ENCODE assay signal across 9 cellular contexts in the genomic region with DNA sequence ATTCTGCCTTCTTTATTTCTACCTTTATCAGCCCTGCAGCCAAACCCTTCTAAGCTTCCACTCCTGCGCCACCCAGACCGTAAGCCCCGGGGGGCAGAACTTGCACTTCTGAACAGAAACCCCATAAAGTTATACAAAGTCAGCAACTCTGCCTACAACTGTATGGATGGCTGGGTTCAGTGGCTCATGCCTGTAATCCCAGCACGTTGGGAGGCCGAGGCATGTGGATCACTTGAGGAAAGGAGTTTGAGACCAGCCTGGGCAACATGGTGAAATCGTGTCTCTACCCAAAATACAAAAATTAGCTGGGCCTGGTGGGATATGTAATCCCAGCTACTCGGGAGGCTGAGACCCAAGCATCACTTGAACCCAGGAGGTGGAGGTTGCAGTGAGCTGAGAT. TPM values are rescaled to one million over a fixed set of nuclear protein-coding genes. Genes with fewer than 3 reads are reported as not detected.
DNase-seq lines count a peak whose midpoint lies in the region; TF ChIP-seq lines count a peak whose summit lies in the region.
"Had no signal": no experiment of that assay in that cellular context is flagged by ENCODE, and none has a peak within 500 bp of the region (broad histone marks: within the 10 kb centered on the region; RNA-seq: fewer than 3 reads in every experiment).

No MANE protein-coding gene starts in this region.

- H4K20me1 ChIP-seq in BLaER1 = peaks cover 99% of the 10 kb centered on the region
- peaks cover 21% of the 10 kb centered on the region for H4K20me1 ChIP-seq in KMS-11 (ENCODE audit: insufficient read depth)

- H3K27ac Mint-ChIP-seq in dendritic cell treated with granulocyte-macrophage colony-stimulating factor and Interleukin-4, amounts not matched to agents 40 ng/mL and 50 ng/mL, for 4 days = peak overlapping the region; percentile 77
- H3K27ac Mint-ChIP-seq in osteocyte (ENCODE audit: unreplicated experiment) = peak overlapping the region; percentile 86

- no peaks in the 10 kb centered on the region for H3K9me3 Mint-ChIP-seq in dendritic cell treated with granulocyte-macrophage colony-stimulating factor and Interleukin-4, amounts not matched to agents 40 ng/mL and 50 ng/mL, for 4 days
- no peaks in the 10 kb centered on the region for H3K9me3 Mint-ChIP-seq in osteocyte (ENCODE audit: unreplicated experiment)

- peaks cover 82% of the 10 kb centered on the region for H3K4me1 Mint-ChIP-seq in dendritic cell treated with granulocyte-macrophage colony-stimulating factor and Interleukin-4, amounts not matched to agents 40 ng/mL and 50 ng/mL, for 4 days (ENCODE audit: low read depth)
- H3K4me1 Mint-ChIP-seq in osteocyte (ENCODE audit: unreplicated experiment) = peaks cover 20% of the 10 kb centered on the region

- H3K79me2 ChIP-seq in KMS-11 (ENCODE audit: insufficient read depth, low read depth) = peaks cover 89% of the 10 kb centered on the region

- H3K4me3 ChIP-seq in BLaER1 (no peak overlapping the region), KMS-11 (IDR thresholded peaks at IDR 0.05; ENCODE audit: insufficient read depth, low read depth, low read length) (no peak overlapping the region)
- H3K4me3 ChIP-seq: suprapubic skin had no signal

- H3K27me3 ChIP-seq in BLaER1 (no peaks in the 10 kb centered on the region), KMS-11 (ENCODE audit: insufficient read depth, low read depth) (no peaks in the 10 kb centered on the region)
- H3K27me3 ChIP-seq: suprapubic skin had no signal

- POLR2A ChIA-PET in GM10248 (lab: Yijun Ruan, JAX) = interaction anchor here (1.2 kb wide), 1 partner anchor 9 kb away, joined by 3 read pairs; no protein-coding TSS in a partner anchor

- H3K36me3 Mint-ChIP-seq in dendritic cell treated with granulocyte-macrophage colony-stimulating factor and Interleukin-4, amounts not matched to agents 40 ng/mL and 50 ng/mL, for 4 days (ENCODE audit: low read depth) = peaks cover 61% of the 10 kb centered on the region
- H3K36me3 Mint-ChIP-seq in osteocyte (ENCODE audit: unreplicated experiment) = peaks cover 2% of the 10 kb centered on the region

- H3K27ac ChIP-seq in BLaER1 (peak overlapping the region; percentile 61), KMS-11 (no peak overlapping the region)

- no peaks in the 10 kb centered on the region for H3K9me3 ChIP-seq in BLaER1
- H3K9me3 ChIP-seq: suprapubic skin had no signal

- no peak for DNase-seq in osteocyte (ENCODE audit: extremely low spot score, unreplicated experiment)
- DNase-seq in stimulated activated naive CD4-positive, alpha-beta T cell (lab: John Stamatoyannopoulos, UW) = no peak
- no peak for DNase-seq in GM10248 (ENCODE audit: extremely low spot score)
- DNase-seq in head of caudate nucleus = no peak
- no peak for DNase-seq in activated effector memory CD4-positive, alpha-beta T cell treated with anti-CD3 and anti-CD28 coated beads, Interleukin-2, amount 50 U/mL, for 16 hours

- H3K4me1 ChIP-seq in BLaER1 = peaks cover 98% of the 10 kb centered on the region
- H3K4me1 ChIP-seq in KMS-11 (ENCODE audit: low read depth, poor library complexity, severe bottlenecking) = peaks cover 34% of the 10 kb centered on the region

- H3K4me3 Mint-ChIP-seq in dendritic cell treated with granulocyte-macrophage colony-stimulating factor and Interleukin-4, amounts not matched to agents 40 ng/mL and 50 ng/mL, for 4 days = no peak overlapping the region
- H3K4me3 Mint-ChIP-seq in osteocyte (ENCODE audit: unreplicated experiment) = no peak overlapping the region

- peak overlapping the region; percentile 84 for H3K4me2 ChIP-seq in BLaER1
- H3K4me2 ChIP-seq in KMS-11 = peak overlapping the region; percentile 4; the same call in 1 of the 2 replicates

- H2AFZ ChIP-seq in KMS-11 (ENCODE audit: low read depth) = no peak overlapping the region

- H3K9ac ChIP-seq in BLaER1 (peak overlapping the region; percentile 45; the same call in 1 of the 2 replicates), KMS-11 (no peak overlapping the region)

- intact Hi-C loops in dendritic cell treated with granulocyte-macrophage colony-stimulating factor and Interleukin-4, amounts not matched to agents 40 ng/mL and 50 ng/mL, for 4 days (cut with micrococcal nuclease) = no loop called here
- intact Hi-C loops in head of caudate nucleus (cut with DNase I) = no loop called here

- H3K36me3 ChIP-seq in BLaER1 (peaks cover 57% of the 10 kb centered on the region), KMS-11 (ENCODE audit: insufficient read depth) (no peaks in the 10 kb centered on the region)
- H3K36me3 ChIP-seq: suprapubic skin had no signal

- no peaks in the 10 kb centered on the region for H3K27me3 Mint-ChIP-seq in dendritic cell treated with granulocyte-macrophage colony-stimulating factor and Interleukin-4, amounts not matched to agents 40 ng/mL and 50 ng/mL, for 4 days
- no peaks in the 10 kb centered on the region for H3K27me3 Mint-ChIP-seq in osteocyte (ENCODE audit: unreplicated experiment)

- CTCF ChIA-PET in GM10248 (lab: Yijun Ruan, JAX) = interaction anchor here (0.7 to 7.7 kb wide), 23 partner anchors 10 to 178 kb away, joined by 3 to 88 read pairs (median 8); a partner anchor contains a TSS

- TF ChIP-seq CTCF in KMS-11 (conservative IDR thresholded peaks at IDR 0.05; ENCODE audit: low read depth, low read length) (no peak), osteocyte (IDR thresholded peaks at IDR 0.05) (no peak), GM10248 (IDR thresholded peaks at IDR 0.05; ENCODE audit: control extremely low read depth, extremely low read depth, low read depth, missing control alignments) (no peak)

RNA-seq across cellular contexts. Expression of a gene that starts 10.4 kb away (rescaled TPM):
- total RNA-seq in osteocyte = 74.9 and 81.9 TPM in 2 replicates

RNA-seq across cellular contexts. Expression of a gene that starts 53.5 kb away (rescaled TPM):
- 14.4 and 15.6 TPM in 2 replicates for total RNA-seq in osteocyte
